In genomic region chr6:148599967-148600426, GRCh38 we compare ENCODE assay signal across 1 cellular context.
TF ChIP-seq lines count a peak whose summit lies in the region.

No MANE protein-coding gene starts in this region.

TF ChIP-seq in HepG2, 621 proteins besides CTCF, POLR2A, EP300 and RAD21 (continues in another document):
- TF ChIP-seq AGO1 (IDR thresholded peaks at IDR 0.05; ENCODE audit: low read depth, low read length, poor library complexity, severe bottlenecking) (no peak), CENPBD1 (CRISPR knock-in tag; IDR thresholded peaks at IDR 0.05; ENCODE audit: borderline replicate concordance, low read depth) (no peak), NFYC (CRISPR knock-in tag; IDR thresholded peaks at IDR 0.05) (peak; percentile 37; the same call in 1 of the 2 replicates), ZNF746 (CRISPR knock-in tag; IDR thresholded peaks at IDR 0.05) (no peak), ZBTB46 (CRISPR knock-in tag; IDR thresholded peaks at IDR 0.05; ENCODE audit: borderline replicate concordance) (no peak), KLF15 (CRISPR knock-in tag; IDR thresholded peaks at IDR 0.05; ENCODE audit: borderline replicate concordance) (peak; percentile 95; the same call in 1 of the 2 replicates), GATAD2A (CRISPR knock-in tag; IDR thresholded peaks at IDR 0.05) (0 out of 2 replicates have a peak, but pooled peaks have one; percentile 8), PAXIP1 (CRISPR knock-in tag; conservative IDR thresholded peaks at IDR 0.05) (0 out of 2 replicates have a peak, but pooled peaks have one; percentile 17), SOX13 (IDR thresholded peaks at IDR 0.05) (no peak), SOX13 (CRISPR knock-in tag; conservative IDR thresholded peaks at IDR 0.05 in 1 of 2, IDR thresholded peaks at IDR 0.05 in 1 of 2) (peak in 1 of 2 experiments; percentile 14; a peak in 1 of 4 replicates), TBP (CRISPR knock-in tag; IDR thresholded peaks at IDR 0.05) (no peak), ZMYM4 (CRISPR knock-in tag; IDR thresholded peaks at IDR 0.05) (peak; percentile 34), FOXP1 (IDR thresholded peaks at IDR 0.05) (no peak), FOXP1 (CRISPR knock-in tag; IDR thresholded peaks at IDR 0.05) (0 out of 2 replicates have a peak, but pooled peaks have one; percentile 8), BHLHE40 (IDR thresholded peaks at IDR 0.05; ENCODE audit: low read length) (no peak), JDP2 (CRISPR knock-in tag; IDR thresholded peaks at IDR 0.05; ENCODE audit: borderline replicate concordance) (no peak), ZNF274 (CRISPR knock-in tag; IDR thresholded peaks at IDR 0.05) (no peak), FOXA1 (IDR thresholded peaks at IDR 0.05) (no peak), FOXA1 (CRISPR knock-in tag; IDR thresholded peaks at IDR 0.05) (0 out of 2 replicates have a peak, but pooled peaks have one; percentile 39), ZNF841 (CRISPR knock-in tag; IDR thresholded peaks at IDR 0.05; ENCODE audit: borderline replicate concordance) (no peak), FOSL2 (CRISPR knock-in tag; IDR thresholded peaks at IDR 0.05) (peak; percentile 18; the same call in 1 of the 2 replicates), FOXA3 (CRISPR knock-in tag; IDR thresholded peaks at IDR 0.05) (0 out of 2 replicates have a peak, but pooled peaks have one; percentile 29)
- TF ChIP-seq, protein P1, sequence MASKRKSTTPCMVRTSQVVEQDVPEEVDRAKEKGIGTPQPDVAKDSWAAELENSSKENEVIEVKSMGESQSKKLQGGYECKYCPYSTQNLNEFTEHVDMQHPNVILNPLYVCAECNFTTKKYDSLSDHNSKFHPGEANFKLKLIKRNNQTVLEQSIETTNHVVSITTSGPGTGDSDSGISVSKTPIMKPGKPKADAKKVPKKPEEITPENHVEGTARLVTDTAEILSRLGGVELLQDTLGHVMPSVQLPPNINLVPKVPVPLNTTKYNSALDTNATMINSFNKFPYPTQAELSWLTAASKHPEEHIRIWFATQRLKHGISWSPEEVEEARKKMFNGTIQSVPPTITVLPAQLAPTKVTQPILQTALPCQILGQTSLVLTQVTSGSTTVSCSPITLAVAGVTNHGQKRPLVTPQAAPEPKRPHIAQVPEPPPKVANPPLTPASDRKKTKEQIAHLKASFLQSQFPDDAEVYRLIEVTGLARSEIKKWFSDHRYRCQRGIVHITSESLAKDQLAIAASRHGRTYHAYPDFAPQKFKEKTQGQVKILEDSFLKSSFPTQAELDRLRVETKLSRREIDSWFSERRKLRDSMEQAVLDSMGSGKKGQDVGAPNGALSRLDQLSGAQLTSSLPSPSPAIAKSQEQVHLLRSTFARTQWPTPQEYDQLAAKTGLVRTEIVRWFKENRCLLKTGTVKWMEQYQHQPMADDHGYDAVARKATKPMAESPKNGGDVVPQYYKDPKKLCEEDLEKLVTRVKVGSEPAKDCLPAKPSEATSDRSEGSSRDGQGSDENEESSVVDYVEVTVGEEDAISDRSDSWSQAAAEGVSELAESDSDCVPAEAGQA (IDR thresholded peaks at IDR 0.05; ENCODE audit: low read depth), result no peak
- TF ChIP-seq, protein P1 (CRISPR knock-in tag; IDR thresholded peaks at IDR 0.05; ENCODE audit: borderline replicate concordance), result no peak
- TF ChIP-seq, protein P2, sequence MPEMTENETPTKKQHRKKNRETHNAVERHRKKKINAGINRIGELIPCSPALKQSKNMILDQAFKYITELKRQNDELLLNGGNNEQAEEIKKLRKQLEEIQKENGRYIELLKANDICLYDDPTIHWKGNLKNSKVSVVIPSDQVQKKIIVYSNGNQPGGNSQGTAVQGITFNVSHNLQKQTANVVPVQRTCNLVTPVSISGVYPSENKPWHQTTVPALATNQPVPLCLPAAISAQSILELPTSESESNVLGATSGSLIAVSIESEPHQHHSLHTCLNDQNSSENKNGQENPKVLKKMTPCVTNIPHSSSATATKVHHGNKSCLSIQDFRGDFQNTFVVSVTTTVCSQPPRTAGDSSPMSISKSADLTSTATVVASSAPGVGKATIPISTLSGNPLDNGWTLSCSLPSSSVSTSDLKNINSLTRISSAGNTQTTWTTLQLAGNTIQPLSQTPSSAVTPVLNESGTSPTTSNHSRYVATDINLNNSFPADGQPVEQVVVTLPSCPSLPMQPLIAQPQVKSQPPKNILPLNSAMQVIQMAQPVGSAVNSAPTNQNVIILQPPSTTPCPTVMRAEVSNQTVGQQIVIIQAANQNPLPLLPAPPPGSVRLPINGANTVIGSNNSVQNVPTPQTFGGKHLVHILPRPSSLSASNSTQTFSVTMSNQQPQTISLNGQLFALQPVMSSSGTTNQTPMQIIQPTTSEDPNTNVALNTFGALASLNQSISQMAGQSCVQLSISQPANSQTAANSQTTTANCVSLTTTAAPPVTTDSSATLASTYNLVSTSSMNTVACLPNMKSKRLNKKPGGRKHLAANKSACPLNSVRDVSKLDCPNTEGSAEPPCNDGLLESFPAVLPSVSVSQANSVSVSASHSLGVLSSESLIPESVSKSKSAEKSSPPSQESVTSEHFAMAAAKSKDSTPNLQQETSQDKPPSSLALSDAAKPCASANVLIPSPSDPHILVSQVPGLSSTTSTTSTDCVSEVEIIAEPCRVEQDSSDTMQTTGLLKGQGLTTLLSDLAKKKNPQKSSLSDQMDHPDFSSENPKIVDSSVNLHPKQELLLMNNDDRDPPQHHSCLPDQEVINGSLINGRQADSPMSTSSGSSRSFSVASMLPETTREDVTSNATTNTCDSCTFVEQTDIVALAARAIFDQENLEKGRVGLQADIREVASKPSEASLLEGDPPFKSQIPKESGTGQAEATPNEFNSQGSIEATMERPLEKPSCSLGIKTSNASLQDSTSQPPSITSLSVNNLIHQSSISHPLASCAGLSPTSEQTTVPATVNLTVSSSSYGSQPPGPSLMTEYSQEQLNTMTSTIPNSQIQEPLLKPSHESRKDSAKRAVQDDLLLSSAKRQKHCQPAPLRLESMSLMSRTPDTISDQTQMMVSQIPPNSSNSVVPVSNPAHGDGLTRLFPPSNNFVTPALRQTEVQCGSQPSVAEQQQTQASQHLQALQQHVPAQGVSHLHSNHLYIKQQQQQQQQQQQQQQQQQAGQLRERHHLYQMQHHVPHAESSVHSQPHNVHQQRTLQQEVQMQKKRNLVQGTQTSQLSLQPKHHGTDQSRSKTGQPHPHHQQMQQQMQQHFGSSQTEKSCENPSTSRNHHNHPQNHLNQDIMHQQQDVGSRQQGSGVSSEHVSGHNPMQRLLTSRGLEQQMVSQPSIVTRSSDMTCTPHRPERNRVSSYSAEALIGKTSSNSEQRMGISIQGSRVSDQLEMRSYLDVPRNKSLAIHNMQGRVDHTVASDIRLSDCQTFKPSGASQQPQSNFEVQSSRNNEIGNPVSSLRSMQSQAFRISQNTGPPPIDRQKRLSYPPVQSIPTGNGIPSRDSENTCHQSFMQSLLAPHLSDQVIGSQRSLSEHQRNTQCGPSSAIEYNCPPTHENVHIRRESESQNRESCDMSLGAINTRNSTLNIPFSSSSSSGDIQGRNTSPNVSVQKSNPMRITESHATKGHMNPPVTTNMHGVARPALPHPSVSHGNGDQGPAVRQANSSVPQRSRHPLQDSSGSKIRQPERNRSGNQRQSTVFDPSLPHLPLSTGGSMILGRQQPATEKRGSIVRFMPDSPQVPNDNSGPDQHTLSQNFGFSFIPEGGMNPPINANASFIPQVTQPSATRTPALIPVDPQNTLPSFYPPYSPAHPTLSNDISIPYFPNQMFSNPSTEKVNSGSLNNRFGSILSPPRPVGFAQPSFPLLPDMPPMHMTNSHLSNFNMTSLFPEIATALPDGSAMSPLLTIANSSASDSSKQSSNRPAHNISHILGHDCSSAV (CRISPR knock-in tag; IDR thresholded peaks at IDR 0.05; ENCODE audit: borderline replicate concordance), result no peak
- TF ChIP-seq, protein P3, sequence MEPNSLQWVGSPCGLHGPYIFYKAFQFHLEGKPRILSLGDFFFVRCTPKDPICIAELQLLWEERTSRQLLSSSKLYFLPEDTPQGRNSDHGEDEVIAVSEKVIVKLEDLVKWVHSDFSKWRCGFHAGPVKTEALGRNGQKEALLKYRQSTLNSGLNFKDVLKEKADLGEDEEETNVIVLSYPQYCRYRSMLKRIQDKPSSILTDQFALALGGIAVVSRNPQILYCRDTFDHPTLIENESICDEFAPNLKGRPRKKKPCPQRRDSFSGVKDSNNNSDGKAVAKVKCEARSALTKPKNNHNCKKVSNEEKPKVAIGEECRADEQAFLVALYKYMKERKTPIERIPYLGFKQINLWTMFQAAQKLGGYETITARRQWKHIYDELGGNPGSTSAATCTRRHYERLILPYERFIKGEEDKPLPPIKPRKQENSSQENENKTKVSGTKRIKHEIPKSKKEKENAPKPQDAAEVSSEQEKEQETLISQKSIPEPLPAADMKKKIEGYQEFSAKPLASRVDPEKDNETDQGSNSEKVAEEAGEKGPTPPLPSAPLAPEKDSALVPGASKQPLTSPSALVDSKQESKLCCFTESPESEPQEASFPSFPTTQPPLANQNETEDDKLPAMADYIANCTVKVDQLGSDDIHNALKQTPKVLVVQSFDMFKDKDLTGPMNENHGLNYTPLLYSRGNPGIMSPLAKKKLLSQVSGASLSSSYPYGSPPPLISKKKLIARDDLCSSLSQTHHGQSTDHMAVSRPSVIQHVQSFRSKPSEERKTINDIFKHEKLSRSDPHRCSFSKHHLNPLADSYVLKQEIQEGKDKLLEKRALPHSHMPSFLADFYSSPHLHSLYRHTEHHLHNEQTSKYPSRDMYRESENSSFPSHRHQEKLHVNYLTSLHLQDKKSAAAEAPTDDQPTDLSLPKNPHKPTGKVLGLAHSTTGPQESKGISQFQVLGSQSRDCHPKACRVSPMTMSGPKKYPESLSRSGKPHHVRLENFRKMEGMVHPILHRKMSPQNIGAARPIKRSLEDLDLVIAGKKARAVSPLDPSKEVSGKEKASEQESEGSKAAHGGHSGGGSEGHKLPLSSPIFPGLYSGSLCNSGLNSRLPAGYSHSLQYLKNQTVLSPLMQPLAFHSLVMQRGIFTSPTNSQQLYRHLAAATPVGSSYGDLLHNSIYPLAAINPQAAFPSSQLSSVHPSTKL (CRISPR knock-in tag; IDR thresholded peaks at IDR 0.05), result 0 out of 2 replicates have a peak, but pooled peaks have one; percentile 19
- TF ChIP-seq, protein P4, sequence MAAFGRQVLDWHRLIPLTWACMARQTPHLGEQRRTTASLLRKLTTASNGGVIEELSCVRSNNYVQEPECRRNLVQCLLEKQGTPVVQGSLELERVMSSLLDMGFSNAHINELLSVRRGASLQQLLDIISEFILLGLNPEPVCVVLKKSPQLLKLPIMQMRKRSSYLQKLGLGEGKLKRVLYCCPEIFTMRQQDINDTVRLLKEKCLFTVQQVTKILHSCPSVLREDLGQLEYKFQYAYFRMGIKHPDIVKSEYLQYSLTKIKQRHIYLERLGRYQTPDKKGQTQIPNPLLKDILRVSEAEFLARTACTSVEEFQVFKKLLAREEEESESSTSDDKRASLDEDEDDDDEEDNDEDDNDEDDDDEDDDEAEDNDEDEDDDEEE (CRISPR knock-in tag; IDR thresholded peaks at IDR 0.05), result no peak
- TF ChIP-seq, protein P5, sequence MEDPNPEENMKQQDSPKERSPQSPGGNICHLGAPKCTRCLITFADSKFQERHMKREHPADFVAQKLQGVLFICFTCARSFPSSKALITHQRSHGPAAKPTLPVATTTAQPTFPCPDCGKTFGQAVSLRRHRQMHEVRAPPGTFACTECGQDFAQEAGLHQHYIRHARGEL (CRISPR knock-in tag; IDR thresholded peaks at IDR 0.05), result no peak
